ENCODE assay signal across 15 cellular contexts in genomic region chr5:138351056-138351455, GRCh38. TPM values are rescaled to one million over a fixed set of nuclear protein-coding genes. Genes with fewer than 3 reads are reported as not detected.
DNase-seq lines count a peak whose midpoint lies in the region; ATAC-seq, FAIRE-seq and TF ChIP-seq lines count a peak whose summit lies in the region.
"Had no signal": no experiment of that assay in that cellular context is flagged by ENCODE, and none has a peak within 500 bp of the region (broad histone marks: within the 10 kb centered on the region; RNA-seq: fewer than 3 reads in every experiment).

No MANE protein-coding gene starts in this region.

- no peaks in the 10 kb centered on the region for H3K9me3 ChIP-seq in GM23248 (ENCODE audit: low read depth)
- H3K9me3 ChIP-seq: lower lobe of right lung had no signal

- H3K4me1 ChIP-seq in GM23248 (ENCODE audit: insufficient read depth), result peaks cover 45% of the 10 kb centered on the region

- no peak for ATAC-seq in HG02885 (IDR thresholded peaks at IDR 0.05; ENCODE audit: poor library complexity, unreplicated experiment)
- ATAC-seq: lower lobe of right lung had no signal

- H3K27ac Mint-ChIP-seq in immature natural killer cell, result peak overlapping the region in 2 of 6 donors; percentile 12 to 72

- no peaks in the 10 kb centered on the region for H3K9me2 ChIP-seq in GM23248 (ENCODE audit: insufficient read depth)

- peaks cover 80% of the 10 kb centered on the region for H3F3A ChIP-seq in GM23248 (ENCODE audit: insufficient read depth)

- H2AFZ ChIP-seq in GM23248, result no peak overlapping the region

- peaks cover 6% of the 10 kb centered on the region for H3K36me3 ChIP-seq in GM23248 (ENCODE audit: low read depth)

- whole genome bisulfite sequencing in GM23248 (ENCODE audit: low coverage in 1 of 2, low lambda C conversion rate in 2 of 2, missing lambda C conversion rate in 2 of 2), 2 experiments, result 97 to 100% methylated on average over 1 of the region's 1 CpG

- DNase-seq in GM23248, result peak; percentile 81
- peak; percentile 85 for DNase-seq in astrocyte of the spinal cord (ENCODE audit: low read depth, low spot score)
- DNase-seq in immature natural killer cell, result no peak
- DNase-seq in HuH-7 (ENCODE audit: low spot score), result no peak
- no peak for DNase-seq in NCI-H524 treated with DMSO at 0.1 percent for 48 hours (lab: John Stamatoyannopoulos, UW)
- DNase-seq in RCC 7860 (ENCODE audit: low spot score), result no peak
- DNase-seq: activated naive CD4-positive, alpha-beta T cell; H7; lower lobe of right lung; NCI-H1048; nucleus accumbens had no signal

- no peak overlapping the region for H3K4me3 ChIP-seq in GM23248
- H3K4me3 ChIP-seq in astrocyte of the spinal cord (ENCODE audit: low read depth, low read length), result no peak overlapping the region
- H3K4me3 ChIP-seq: lower lobe of right lung had no signal

- no peak for FAIRE-seq in RCC 7860 (lab: Jason Lieb, UNC)
- FAIRE-seq: GM18507, urothelium cell line had no signal

- H3K9me3 Mint-ChIP-seq in immature natural killer cell, result peaks cover 0 to 6% (median 0%) of the 10 kb centered on the region in 6 donors

- H3K27ac ChIP-seq in 22Rv1, result peak overlapping the region; percentile 81; the same call in 1 of the 2 replicates
- peak overlapping the region; percentile 70 for H3K27ac ChIP-seq in GM23248
- H3K27ac ChIP-seq: lower lobe of right lung had no signal

- in situ Hi-C loops in GM23248 (cut with MboI), result no loop called here
- in situ Hi-C loops in astrocyte of the spinal cord (cut with HindIII; ENCODE audit: low sequenced_read_pairs), result no loop called here

- peaks cover 30% of the 10 kb centered on the region for H3K79me2 ChIP-seq in GM23248 (ENCODE audit: insufficient read depth)

- no peaks in the 10 kb centered on the region for H4K20me1 ChIP-seq in GM23248 (ENCODE audit: insufficient read depth)

- no peak for TF ChIP-seq CTCF in 22Rv1 (IDR thresholded peaks at IDR 0.05)
- no peak for TF ChIP-seq CTCF in astrocyte of the spinal cord (IDR thresholded peaks at IDR 0.05; ENCODE audit: low read depth, low read length)

- H3K27me3 Mint-ChIP-seq in immature natural killer cell (ENCODE audit: low read depth in 3 of 3), result peaks cover 10 to 23% (median 15%) of the 10 kb centered on the region in 3 donors

- H3K4me3 Mint-ChIP-seq in immature natural killer cell, result peak overlapping the region in 3 of 5 donors; percentile 6 to 81 (median 12)

- H3K4me2 ChIP-seq in GM23248 (ENCODE audit: unreplicated experiment), result peak overlapping the region; percentile 7

- peaks cover 0 to 9% (median under 1%) of the 10 kb centered on the region in 3 donors for H3K36me3 Mint-ChIP-seq in immature natural killer cell

- H3K4me1 Mint-ChIP-seq in immature natural killer cell, result peaks cover 40 to 50% of the 10 kb centered on the region in 2 donors

- no peak overlapping the region for H3K9ac ChIP-seq in GM23248

- H3K27me3 ChIP-seq in GM23248 (replicated peaks; ENCODE audit: insufficient read depth), result no peaks in the 10 kb centered on the region

RNA-seq across cellular contexts. Expression of gene KDM3B, which starts 1.4 kb away (rescaled TPM):
- total RNA-seq in GM23248 (2014; rRNA removed; shearing (Covaris generic)), result 26.8 and 28.3 TPM in 2 replicates
- polyA plus RNA-seq in GM23248 (2016; fragmentation: Nextera tagmentation; extraction: Ambion mirVana), result 9.8 and 12.6 TPM in 2 replicates
- polyA plus RNA-seq in immature natural killer cell, result 10 to 100 TPM in 1 of 3 donors, 1 to 10 TPM in 2; 4.0 to 14.5 (median 7.2) TPM

RNA-seq across cellular contexts. Expression of gene FAM53C, which starts 13.0 kb away (rescaled TPM):
- 26.8 and 34.8 TPM in 2 replicates for total RNA-seq in GM23248 (2014; rRNA removed; shearing (Covaris generic))
- polyA plus RNA-seq in GM23248 (2016; fragmentation: Nextera tagmentation; extraction: Ambion mirVana) (25.5 and 26.7 TPM in 2 replicates), immature natural killer cell (10 to 100 TPM; 16.2 to 32.1 (median 25.2) TPM)

RNA-seq across cellular contexts. Expression of gene CDC25C, which starts 19.5 kb away (rescaled TPM):
- total RNA-seq in GM23248 (2014; rRNA removed; shearing (Covaris generic)), result 4.5 and 5.9 TPM in 2 replicates
- polyA plus RNA-seq in GM23248 (2016; fragmentation: Nextera tagmentation; extraction: Ambion mirVana) (2.9 and 4.4 TPM in 2 replicates), immature natural killer cell (1 to 10 TPM in 1 of 3 donors, under 1 TPM in 2; 0.19 to 2.3 (median 0.57) TPM)

Comparison
In these comparisons a context has a peak if more than half of its experiments do, and no peak if none do; other contexts are left out.
1. DNase-seq: peak in GM23248 (single experiment) and astrocyte of the spinal cord (single experiment); none in immature natural killer cell (0 of 3), HuH-7 (single experiment), NCI-H524 treated with DMSO at 0.1 percent for 48 hours (single experiment) and RCC 7860 (single experiment).